30 cellular contexts compared by ENCODE assay signal in the genomic region with DNA sequence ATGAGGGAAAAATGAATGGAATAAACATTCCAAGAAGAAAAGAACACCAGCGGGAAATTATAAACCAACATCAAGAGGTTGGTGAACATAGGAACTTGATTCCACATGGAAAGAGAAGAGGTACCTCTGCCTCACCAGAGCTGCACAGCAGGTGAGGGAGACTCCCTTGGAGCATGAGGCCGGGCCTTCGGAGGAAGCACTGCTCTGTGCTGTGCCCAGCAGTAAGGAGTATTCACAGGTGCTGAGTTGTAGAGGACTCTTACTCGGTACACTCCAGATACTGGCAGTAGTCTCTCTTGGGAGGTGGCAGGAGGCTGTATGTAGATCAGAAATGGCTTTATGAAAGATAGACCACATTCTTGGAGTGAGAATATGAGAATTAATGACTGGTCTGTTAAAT.
"Had no signal": no experiment of that assay in that cellular context is flagged by ENCODE, and none has a peak within 500 bp of the region (broad histone marks: within the 10 kb centered on the region; RNA-seq: fewer than 3 reads in every experiment).

No MANE protein-coding gene starts in this region.

- DNase-seq: colonic mucosa; effector CD8-positive, alpha-beta T cell; endodermal cell; foreskin keratinocyte; heart left ventricle; left cardiac atrium; left lung; mesenchymal stem cell; midbrain; naive thymus-derived CD4-positive, alpha-beta T cell; occipital lobe; ovary; posterior cingulate gyrus; psoas muscle; right cardiac atrium; spleen; stimulated activated CD4-positive, alpha-beta T cell treated with anti-CD3 and anti-CD28 coated beads, Interleukin-4, amount 100 ng/mL, for 4 hours; stimulated activated naive B cell treated with anti-CD40 and anti-IgM and Interleukin-4, amounts not matched to agents 10 μg/mL and 1 μg/mL and 100 μg/mL, for 72 hours; stimulated activated naive CD8-positive, alpha-beta T cell treated with anti-CD3 and anti-CD28 coated beads, Interleukin-15, amount 100 ng/mL, for 72 hours; transverse colon; upper lobe of right lung had no signal

- H3K36me3 Mint-ChIP-seq: naive thymus-derived CD4-positive, alpha-beta T cell; stimulated activated naive B cell treated with anti-CD40 and anti-IgM and Interleukin-4, amounts not matched to agents 10 μg/mL and 1 μg/mL and 100 μg/mL, for 72 hours had no signal

- ATAC-seq: foreskin keratinocyte; gastroesophageal sphincter; heart left ventricle; left cardiac atrium; left lung; naive thymus-derived CD4-positive, alpha-beta T cell; psoas muscle; right cardiac atrium; stimulated activated naive B cell treated with anti-CD40 and anti-IgM and Interleukin-4, amounts not matched to agents 10 μg/mL and 1 μg/mL and 100 μg/mL, for 72 hours; stimulated activated naive CD8-positive, alpha-beta T cell treated with anti-CD3 and anti-CD28 coated beads, Interleukin-15, amount 100 ng/mL, for 72 hours; upper lobe of right lung had no signal

- H3K4me3 Mint-ChIP-seq: dendritic cell treated with granulocyte-macrophage colony-stimulating factor and Interleukin-4, amounts not matched to agents 40 ng/mL and 50 ng/mL, for 4 days; endodermal cell; naive thymus-derived CD4-positive, alpha-beta T cell; nephron; stimulated activated naive B cell treated with anti-CD40 and anti-IgM and Interleukin-4, amounts not matched to agents 10 μg/mL and 1 μg/mL and 100 μg/mL, for 72 hours; stimulated activated naive CD8-positive, alpha-beta T cell treated with anti-CD3 and anti-CD28 coated beads, Interleukin-15, amount 100 ng/mL, for 72 hours had no signal

- H3K27me3 ChIP-seq: colonic mucosa, esophagus muscularis mucosa, gastroesophageal sphincter, heart left ventricle, hepatocyte, left lung, ovary, spleen, suprapubic skin, transverse colon, upper lobe of right lung, vagina had no signal

- H3K27me3 Mint-ChIP-seq: dendritic cell treated with granulocyte-macrophage colony-stimulating factor and Interleukin-4, amounts not matched to agents 40 ng/mL and 50 ng/mL, for 4 days; stimulated activated naive B cell treated with anti-CD40 and anti-IgM and Interleukin-4, amounts not matched to agents 10 μg/mL and 1 μg/mL and 100 μg/mL, for 72 hours had no signal

- H3K36me3 ChIP-seq: colonic mucosa, esophagus muscularis mucosa, gastroesophageal sphincter, heart left ventricle, left lung, ovary, spleen, suprapubic skin, transverse colon, upper lobe of right lung, vagina had no signal

- H3K9me3 Mint-ChIP-seq: dendritic cell treated with granulocyte-macrophage colony-stimulating factor and Interleukin-4, amounts not matched to agents 40 ng/mL and 50 ng/mL, for 4 days; endodermal cell; nephron; stimulated activated naive B cell treated with anti-CD40 and anti-IgM and Interleukin-4, amounts not matched to agents 10 μg/mL and 1 μg/mL and 100 μg/mL, for 72 hours had no signal

- H3K9me3 ChIP-seq: colonic mucosa, esophagus muscularis mucosa, gastroesophageal sphincter, heart left ventricle, left lung, ovary, psoas muscle, spleen, suprapubic skin, transverse colon, upper lobe of right lung, vagina had no signal

- H3K4me1 ChIP-seq: colonic mucosa, esophagus muscularis mucosa, foreskin keratinocyte, gastroesophageal sphincter, left lung, psoas muscle, spleen, suprapubic skin, transverse colon, upper lobe of right lung, vagina had no signal

- H3K4me3 ChIP-seq: colonic mucosa, esophagus muscularis mucosa, gastroesophageal sphincter, heart left ventricle, hepatocyte, left lung, ovary, psoas muscle, skin epidermis, spleen, suprapubic skin, transverse colon, upper lobe of right lung, vagina had no signal

- H3K27ac ChIP-seq: colonic mucosa, epithelial cell of prostate, esophagus muscularis mucosa, foreskin keratinocyte, gastroesophageal sphincter, heart left ventricle, hepatocyte, left lung, ovary, psoas muscle, skin epidermis, spleen, suprapubic skin, transverse colon, upper lobe of right lung, vagina had no signal

- H3K4me1 Mint-ChIP-seq: naive thymus-derived CD4-positive, alpha-beta T cell; nephron; stimulated activated naive B cell treated with anti-CD40 and anti-IgM and Interleukin-4, amounts not matched to agents 10 μg/mL and 1 μg/mL and 100 μg/mL, for 72 hours; stimulated activated naive CD8-positive, alpha-beta T cell treated with anti-CD3 and anti-CD28 coated beads, Interleukin-15, amount 100 ng/mL, for 72 hours had no signal

- H3K27ac Mint-ChIP-seq: dendritic cell treated with granulocyte-macrophage colony-stimulating factor and Interleukin-4, amounts not matched to agents 40 ng/mL and 50 ng/mL, for 4 days; endodermal cell; naive thymus-derived CD4-positive, alpha-beta T cell; nephron; stimulated activated naive B cell treated with anti-CD40 and anti-IgM and Interleukin-4, amounts not matched to agents 10 μg/mL and 1 μg/mL and 100 μg/mL, for 72 hours; stimulated activated naive CD8-positive, alpha-beta T cell treated with anti-CD3 and anti-CD28 coated beads, Interleukin-15, amount 100 ng/mL, for 72 hours had no signal
